ENCODE assay signal across 11 cellular contexts in genomic region chr7:135151162-135151932, GRCh38. TPM values are rescaled to one million over a fixed set of nuclear protein-coding genes. Genes with fewer than 3 reads are reported as not detected.
A peak's percentile ranks its signal among the peaks of the same experiment; 100 is the strongest.
DNase-seq lines count a peak whose midpoint lies in the region; ATAC-seq and TF ChIP-seq lines count a peak whose summit lies in the region.
"Had no signal": no experiment of that assay in that cellular context is flagged by ENCODE, and none has a peak within 500 bp of the region (broad histone marks: within the 10 kb centered on the region; RNA-seq: fewer than 3 reads in every experiment).

No MANE protein-coding gene starts in this region.

- H3K4me1 ChIP-seq in CD4-positive, CD25-positive, alpha-beta regulatory T cell (ENCODE audit: control insufficient read depth, insufficient read depth, low read length, poor library complexity, severe bottlenecking) = peaks cover 50% of the 10 kb centered on the region
- H3K4me1 ChIP-seq in adipocyte (ENCODE audit: control insufficient read depth, insufficient read depth, low read length) = peaks cover 23% of the 10 kb centered on the region
- H3K4me1 ChIP-seq in naive thymus-derived CD4-positive, alpha-beta T cell (ENCODE audit: control insufficient read depth in 2 of 2, insufficient read depth in 2 of 2, low read length in 2 of 2) = peaks cover 26% of the 10 kb centered on the region in 2 donors

- no peak for ATAC-seq in CD4-positive, CD25-positive, alpha-beta regulatory T cell (ENCODE audit: low read depth in 2 of 2)
- ATAC-seq in GM19395 (IDR thresholded peaks at IDR 0.05; ENCODE audit: unreplicated experiment) = peak; percentile 29
- ATAC-seq in naive thymus-derived CD4-positive, alpha-beta T cell = peak; percentile 59
- no peak for ATAC-seq in GM21723 (IDR thresholded peaks at IDR 0.05; ENCODE audit: unreplicated experiment)
- no peak for ATAC-seq in HG02623 (IDR thresholded peaks at IDR 0.05; ENCODE audit: unreplicated experiment)

- H3K27ac Mint-ChIP-seq in CD4-positive, CD25-positive, alpha-beta regulatory T cell = peak overlapping the region; percentile 12 to 52 (median 15)
- H3K27ac Mint-ChIP-seq in naive thymus-derived CD4-positive, alpha-beta T cell = peak overlapping the region; percentile 67 to 99 (median 78)

- H3K9ac ChIP-seq in adipocyte (ENCODE audit: low read length) = no peak overlapping the region

- TF ChIP-seq CTCF in GM13976 (IDR thresholded peaks at IDR 0.05; ENCODE audit: borderline replicate concordance, control extremely low read depth, extremely low read depth, insufficient read depth, missing control alignments) (no peak), brain microvascular endothelial cell (IDR thresholded peaks at IDR 0.05; ENCODE audit: low read depth, low read length, missing control alignments) (no peak)

- H3K4me3 Mint-ChIP-seq in CD4-positive, CD25-positive, alpha-beta regulatory T cell = peak overlapping the region; percentile 15 to 90 (median 87)
- peak overlapping the region; percentile 3 to 95 (median 69) for H3K4me3 Mint-ChIP-seq in naive thymus-derived CD4-positive, alpha-beta T cell

- peaks cover 23% of the 10 kb centered on the region for H3K36me3 ChIP-seq in CD4-positive, CD25-positive, alpha-beta regulatory T cell (ENCODE audit: control insufficient read depth, insufficient read depth, low read length)
- H3K36me3 ChIP-seq in adipocyte (ENCODE audit: control insufficient read depth, insufficient read depth, low read length, severe bottlenecking) (peaks cover 25% of the 10 kb centered on the region), brain microvascular endothelial cell (replicated peaks) (no peaks in the 10 kb centered on the region)
- peaks cover 0 to 4% (median 0%) of the 10 kb centered on the region in 3 experiments for H3K36me3 ChIP-seq in naive thymus-derived CD4-positive, alpha-beta T cell (ENCODE audit: control insufficient read depth in 2 of 3, insufficient read depth in 3 of 3, low read length in 3 of 3)
- H3K36me3 ChIP-seq: thoracic aorta had no signal

- H3K27me3 ChIP-seq in CD4-positive, CD25-positive, alpha-beta regulatory T cell (ENCODE audit: control insufficient read depth, insufficient read depth, low read length) = no peaks in the 10 kb centered on the region
- H3K27me3 ChIP-seq in adipocyte (replicated peaks; ENCODE audit: control insufficient read depth, insufficient read depth, low read length) (no peaks in the 10 kb centered on the region), brain microvascular endothelial cell (replicated peaks) (no peaks in the 10 kb centered on the region)
- H3K27me3 ChIP-seq in naive thymus-derived CD4-positive, alpha-beta T cell (ENCODE audit: control insufficient read depth in 2 of 2, insufficient read depth in 2 of 2, low read length in 2 of 2) = no peaks in the 10 kb centered on the region

- no peak for DNase-seq in CD4-positive, CD25-positive, alpha-beta regulatory T cell
- no peak for DNase-seq in adipocyte (ENCODE audit: low read depth)
- DNase-seq in naive thymus-derived CD4-positive, alpha-beta T cell = no peak
- DNase-seq in GM13976 (ENCODE audit: low spot score) = no peak
- no peak for DNase-seq in brain microvascular endothelial cell
- DNase-seq: IMR-90, NCI-H446 treated with DMSO at 0.1 percent for 48 hours had no signal

- CTCF ChIA-PET in naive thymus-derived CD4-positive, alpha-beta T cell (lab: Charles Lee) = interaction anchor here (1.3 to 1.5 kb wide), 2 partner anchors 19 to 165 kb away, joined by 5 read pairs; partner anchors contain the start of genes AGBL3 and CYREN

- in situ Hi-C loops in GM13976 (cut with MboI; ENCODE audit: low sequenced_read_pairs, unreplicated experiment) (no loop called here), brain microvascular endothelial cell (cut with HindIII; ENCODE audit: low pct_ligation_motif_present, low sequenced_read_pairs) (loop anchor here (25.0 kb wide), 1 partner anchor 164 kb away; the partner anchor contains the start of gene AGBL3)

- H3K36me3 Mint-ChIP-seq in CD4-positive, CD25-positive, alpha-beta regulatory T cell = peaks cover 41% of the 10 kb centered on the region
- peaks cover 28 to 70% (median 52%) of the 10 kb centered on the region in 5 donors for H3K36me3 Mint-ChIP-seq in naive thymus-derived CD4-positive, alpha-beta T cell

- H3K27me3 Mint-ChIP-seq in CD4-positive, CD25-positive, alpha-beta regulatory T cell = no peaks in the 10 kb centered on the region
- no peaks in the 10 kb centered on the region for H3K27me3 Mint-ChIP-seq in naive thymus-derived CD4-positive, alpha-beta T cell

- peaks cover 0 to 31% (median 12%) of the 10 kb centered on the region in 7 donors for H3K9me3 Mint-ChIP-seq in CD4-positive, CD25-positive, alpha-beta regulatory T cell
- peaks cover 11 to 40% (median 26%) of the 10 kb centered on the region in 11 donors for H3K9me3 Mint-ChIP-seq in naive thymus-derived CD4-positive, alpha-beta T cell

- H3K27ac ChIP-seq in CD4-positive, CD25-positive, alpha-beta regulatory T cell (ENCODE audit: insufficient read depth, low read length, poor library complexity, severe bottlenecking) = no peak overlapping the region
- H3K27ac ChIP-seq in naive thymus-derived CD4-positive, alpha-beta T cell (ENCODE audit: low read depth, low read length) = no peak overlapping the region
- no peak overlapping the region for H3K27ac ChIP-seq in brain microvascular endothelial cell

- POLR2A ChIA-PET in naive thymus-derived CD4-positive, alpha-beta T cell (lab: Charles Lee) = interaction anchor here (0.9 to 8.4 kb wide), 3 partner anchors 14 to 165 kb away, joined by 4 to 183 read pairs (median 10); partner anchors contain the start of genes AGBL3 and CYREN

- peak overlapping the region; percentile 99 for H3K4me3 ChIP-seq in CD4-positive, CD25-positive, alpha-beta regulatory T cell (ENCODE audit: low read depth, low read length)
- H3K4me3 ChIP-seq in adipocyte (ENCODE audit: low read length) (peak overlapping the region; percentile 83), brain microvascular endothelial cell (ENCODE audit: low read depth, low read length) (no peak overlapping the region)
- H3K4me3 ChIP-seq in naive thymus-derived CD4-positive, alpha-beta T cell (ENCODE audit: low read length) = no peak overlapping the region

- peaks cover 19 to 77% (median 59%) of the 10 kb centered on the region in 4 donors for H3K4me1 Mint-ChIP-seq in CD4-positive, CD25-positive, alpha-beta regulatory T cell
- peaks cover 45 to 76% (median 73%) of the 10 kb centered on the region in 7 donors for H3K4me1 Mint-ChIP-seq in naive thymus-derived CD4-positive, alpha-beta T cell

- intact Hi-C loops in naive thymus-derived CD4-positive, alpha-beta T cell (cut with micrococcal nuclease) = no loop called here

- H3K9me3 ChIP-seq in CD4-positive, CD25-positive, alpha-beta regulatory T cell (ENCODE audit: control insufficient read depth in 2 of 2, low read length in 2 of 2) = peaks cover 25 to 27% of the 10 kb centered on the region in 2 experiments
- peaks cover 15% of the 10 kb centered on the region for H3K9me3 ChIP-seq in adipocyte (ENCODE audit: control insufficient read depth, low read length)
- peaks cover 0 to 17% (median 9%) of the 10 kb centered on the region in 3 experiments for H3K9me3 ChIP-seq in naive thymus-derived CD4-positive, alpha-beta T cell (ENCODE audit: control insufficient read depth in 2 of 3, low read length in 3 of 3)

RNA-seq across cellular contexts. Expression of gene TMEM140, which starts 3.5 kb away (rescaled TPM):
- 44.7 TPM for total RNA-seq in CD4-positive, CD25-positive, alpha-beta regulatory T cell
- polyA plus RNA-seq in CD4-positive, CD25-positive, alpha-beta regulatory T cell = 10 to 100 TPM; 18.9 to 39.3 (median 30.3) TPM
- 10 to 100 TPM; 17.8 to 44.7 (median 20.4) TPM for total RNA-seq in naive thymus-derived CD4-positive, alpha-beta T cell
- polyA plus RNA-seq in naive thymus-derived CD4-positive, alpha-beta T cell = 10 to 100 TPM; 16.8 to 29.4 TPM

RNA-seq across cellular contexts. Expression of gene CYREN, which starts 19.2 kb away (rescaled TPM):
- total RNA-seq in CD4-positive, CD25-positive, alpha-beta regulatory T cell = 20.1 TPM
- polyA plus RNA-seq in CD4-positive, CD25-positive, alpha-beta regulatory T cell = 10 to 100 TPM; 25.3 to 39.8 (median 33.2) TPM
- 10 to 100 TPM; 25.6 to 50.7 (median 32.0) TPM for total RNA-seq in naive thymus-derived CD4-positive, alpha-beta T cell
- 10 to 100 TPM; 51.6 to 67.9 TPM for polyA plus RNA-seq in naive thymus-derived CD4-positive, alpha-beta T cell

RNA-seq across cellular contexts. Expression of gene WDR91, which starts 60.0 kb away (rescaled TPM):
- 34.9 TPM for total RNA-seq in CD4-positive, CD25-positive, alpha-beta regulatory T cell
- 1 to 10 TPM; 3.4 to 4.7 (median 4.2) TPM for polyA plus RNA-seq in CD4-positive, CD25-positive, alpha-beta regulatory T cell
- 10 to 100 TPM; 18.2 to 59.2 (median 37.0) TPM for total RNA-seq in naive thymus-derived CD4-positive, alpha-beta T cell
- polyA plus RNA-seq in naive thymus-derived CD4-positive, alpha-beta T cell = 1 to 10 TPM; 3.5 to 9.3 TPM

Comparison
In these comparisons a context has a peak if more than half of its experiments do, and no peak if none do; other contexts are left out.
1. ATAC-seq: peak in GM19395 (single experiment) and naive thymus-derived CD4-positive, alpha-beta T cell (single experiment); none in CD4-positive, CD25-positive, alpha-beta regulatory T cell (0 of 2), GM21723 (single experiment) and HG02623 (single experiment).
2. H3K4me3 ChIP-seq: peak in CD4-positive, CD25-positive, alpha-beta regulatory T cell (single experiment) and adipocyte (single experiment); none in naive thymus-derived CD4-positive, alpha-beta T cell (single experiment) and brain microvascular endothelial cell (single experiment).